In genomic region chr1:151574575-151575529, GRCh38 we compare ENCODE assay signal across 10 cellular contexts. TPM values are rescaled to one million over a fixed set of nuclear protein-coding genes. Genes with fewer than 3 reads are reported as not detected.
DNase-seq lines count a peak whose midpoint lies in the region; ATAC-seq, FAIRE-seq and TF ChIP-seq lines count a peak whose summit lies in the region.
"Had no signal": no experiment of that assay in that cellular context is flagged by ENCODE, and none has a peak within 500 bp of the region (broad histone marks: within the 10 kb centered on the region; RNA-seq: fewer than 3 reads in every experiment).

No MANE protein-coding gene starts in this region.

- peak; percentile 97 for DNase-seq in A172 (ENCODE audit: low spot score)
- peak; percentile 29 for DNase-seq in GM12892 (ENCODE audit: insufficient read length)
- DNase-seq in activated CD4-positive, alpha-beta memory T cell treated with anti-CD3 and anti-CD28 coated beads, Interleukin-2, amount 10 ng/mL, durations not matched to agents 7 days and 5 days, result peak; percentile 68
- peak; percentile 86 for DNase-seq in iris pigment epithelial cell (ENCODE audit: low read depth)
- no peak for DNase-seq in retina
- DNase-seq in posterior vena cava (ENCODE audit: low spot score), result no peak
- no peak for DNase-seq in CD8-positive, alpha-beta memory T cell
- DNase-seq: DND-41, NCI-H774 had no signal

- no peaks in the 10 kb centered on the region for H3K36me3 ChIP-seq in CD8-positive, alpha-beta memory T cell (ENCODE audit: insufficient read depth, low read length)

- H3K27ac ChIP-seq in CD8-positive, alpha-beta memory T cell (ENCODE audit: low read depth, low read length), result no peak overlapping the region

- peaks cover 46% of the 10 kb centered on the region for H3K4me1 Mint-ChIP-seq in activated CD4-positive, alpha-beta memory T cell treated with anti-CD3 and anti-CD28 coated beads, Interleukin-2, amount 10 ng/mL, durations not matched to agents 7 days and 5 days
- H3K4me1 Mint-ChIP-seq in CD8-positive, alpha-beta memory T cell, result no peaks in the 10 kb centered on the region

- no peaks in the 10 kb centered on the region for H3K27me3 ChIP-seq in CD8-positive, alpha-beta memory T cell (ENCODE audit: insufficient read depth, low read length, poor library complexity, severe bottlenecking)

- H3K27ac Mint-ChIP-seq in activated CD4-positive, alpha-beta memory T cell treated with anti-CD3 and anti-CD28 coated beads, Interleukin-2, amount 10 ng/mL, durations not matched to agents 7 days and 5 days, result peak overlapping the region; percentile 82
- peak overlapping the region in 2 of 8 donors; percentile 60 to 78 for H3K27ac Mint-ChIP-seq in CD8-positive, alpha-beta memory T cell

- POLR2A ChIA-PET in activated CD4-positive, alpha-beta memory T cell treated with anti-CD3 and anti-CD28 coated beads, Interleukin-2, amount 10 ng/mL, durations not matched to agents 7 days and 5 days (lab: Charles Lee), result interaction anchor here (0.7 to 1.2 kb wide), 4 partner anchors 11 to 64 kb away, joined by 3 to 4 read pairs (median 3); partner anchors contain the start of gene CGN
- POLR2A ChIA-PET in CD8-positive, alpha-beta memory T cell (lab: Charles Lee), result interaction anchor here (0.5 kb wide), 1 partner anchor 27 kb away, joined by 4 read pairs; no protein-coding TSS in a partner anchor

- no peaks in the 10 kb centered on the region for H3K4me1 ChIP-seq in CD8-positive, alpha-beta memory T cell (ENCODE audit: insufficient read depth, low read length)

- H3K27me3 Mint-ChIP-seq in activated CD4-positive, alpha-beta memory T cell treated with anti-CD3 and anti-CD28 coated beads, Interleukin-2, amount 10 ng/mL, durations not matched to agents 7 days and 5 days, result no peaks in the 10 kb centered on the region
- no peaks in the 10 kb centered on the region for H3K27me3 Mint-ChIP-seq in CD8-positive, alpha-beta memory T cell

- H3K36me3 Mint-ChIP-seq in activated CD4-positive, alpha-beta memory T cell treated with anti-CD3 and anti-CD28 coated beads, Interleukin-2, amount 10 ng/mL, durations not matched to agents 7 days and 5 days (ENCODE audit: low read depth), result peaks cover 32% of the 10 kb centered on the region
- H3K36me3 Mint-ChIP-seq in CD8-positive, alpha-beta memory T cell, result peaks cover 0 to 10% (median 0%) of the 10 kb centered on the region in 3 donors

- no peak for ATAC-seq in HG03196 (IDR thresholded peaks at IDR 0.05; ENCODE audit: unreplicated experiment)

- no peak for TF ChIP-seq POLR2A in GM12892 (IDR thresholded peaks at IDR 0.05; ENCODE audit: low read depth, low read length)

- no peaks in the 10 kb centered on the region for H3K9me3 ChIP-seq in CD8-positive, alpha-beta memory T cell (ENCODE audit: low read length)

- intact Hi-C loops in posterior vena cava (cut with DNase I), result no loop called here

- no peak overlapping the region for H3K4me3 ChIP-seq in CD8-positive, alpha-beta memory T cell (ENCODE audit: low read length)

- H3K9me3 Mint-ChIP-seq in activated CD4-positive, alpha-beta memory T cell treated with anti-CD3 and anti-CD28 coated beads, Interleukin-2, amount 10 ng/mL, durations not matched to agents 7 days and 5 days, result no peaks in the 10 kb centered on the region
- H3K9me3 Mint-ChIP-seq in CD8-positive, alpha-beta memory T cell, result no peaks in the 10 kb centered on the region

- no peak for FAIRE-seq in GM12892 (lab: Jason Lieb, UNC)

- CTCF ChIA-PET in activated CD4-positive, alpha-beta memory T cell treated with anti-CD3 and anti-CD28 coated beads, Interleukin-2, amount 10 ng/mL, durations not matched to agents 7 days and 5 days (lab: Charles Lee), result interaction anchor here (1.0 kb wide), 1 partner anchor 19 kb away, joined by 5 read pairs; no protein-coding TSS in a partner anchor
- CTCF ChIA-PET in CD8-positive, alpha-beta memory T cell (lab: Charles Lee), result no interaction called here

- H3K4me3 Mint-ChIP-seq in activated CD4-positive, alpha-beta memory T cell treated with anti-CD3 and anti-CD28 coated beads, Interleukin-2, amount 10 ng/mL, durations not matched to agents 7 days and 5 days, result no peak overlapping the region
- no peak overlapping the region for H3K4me3 Mint-ChIP-seq in CD8-positive, alpha-beta memory T cell

RNA-seq across cellular contexts. Expression of gene TUFT1, which starts 34.7 kb away (rescaled TPM):
- 64.3 and 99.0 TPM in 2 replicates for total RNA-seq in A172 (2014; rRNA removed; shearing (Covaris generic))
- polyA plus RNA-seq in GM12892 (2012; ENCODE audit: missing spikeins), result 1.3 TPM
- total RNA-seq in activated CD4-positive, alpha-beta memory T cell treated with anti-CD3 and anti-CD28 coated beads, Interleukin-2, amount 10 ng/mL, durations not matched to agents 7 days and 5 days, result 1 to 10 TPM; 4.5 to 4.9 TPM
- total RNA-seq in posterior vena cava, result 1 to 10 TPM; 5.4 to 6.6 TPM
- 1 to 10 TPM; 2.0 to 2.3 TPM for total RNA-seq in CD8-positive, alpha-beta memory T cell
- 1.8 TPM for polyA plus RNA-seq in CD8-positive, alpha-beta memory T cell

RNA-seq across cellular contexts. Expression of gene SNX27, which starts 37.0 kb away (rescaled TPM):
- total RNA-seq in A172 (2014; rRNA removed; shearing (Covaris generic)), result 23.7 and 28.7 TPM in 2 replicates
- polyA plus RNA-seq in GM12892 (2012; ENCODE audit: missing spikeins), result 9.7 TPM
- total RNA-seq in activated CD4-positive, alpha-beta memory T cell treated with anti-CD3 and anti-CD28 coated beads, Interleukin-2, amount 10 ng/mL, durations not matched to agents 7 days and 5 days, result 10 to 100 TPM; 28.9 to 29.6 TPM
- 10 to 100 TPM; 40.1 to 41.9 TPM for total RNA-seq in posterior vena cava
- total RNA-seq in CD8-positive, alpha-beta memory T cell, result 10 to 100 TPM; 30.1 to 32.1 TPM
- polyA plus RNA-seq in CD8-positive, alpha-beta memory T cell, result 13.7 TPM

Comparison
In these comparisons a context has a peak if more than half of its experiments do, and no peak if none do; other contexts are left out.
1. DNase-seq: peak in A172 (single experiment), GM12892 (single experiment), activated CD4-positive, alpha-beta memory T cell treated with anti-CD3 and anti-CD28 coated beads, Interleukin-2, amount 10 ng/mL, durations not matched to agents 7 days and 5 days (single experiment) and iris pigment epithelial cell (single experiment); none in retina (single experiment), posterior vena cava (single experiment) and CD8-positive, alpha-beta memory T cell (0 of 5).